ENCODE assay signal across 10 cellular contexts in genomic region chrX:37504991-37505390, GRCh38.
"Had no signal": no experiment of that assay in that cellular context is flagged by ENCODE, and none has a peak within 500 bp of the region (broad histone marks: within the 10 kb centered on the region; RNA-seq: fewer than 3 reads in every experiment).

No MANE protein-coding gene starts in this region.

- H3K27ac Mint-ChIP-seq: GM23338, H9, HFFc6 had no signal

- DNase-seq: GM23248, GOT3, H9, HCEC 1CT, HFFc6 had no signal

- H3K4me3 Mint-ChIP-seq: GM23338, H9, HFFc6 had no signal

- FAIRE-seq: H1, H54 had no signal

- H3K9me3 ChIP-seq: HAP-1 had no signal

- H3K4me3 ChIP-seq: GM23248, GM23338, HAP-1 had no signal

- H3K4me1 ChIP-seq: HAP-1 had no signal

- H3K9me3 Mint-ChIP-seq: HFFc6 had no signal

- ATAC-seq: GM23338, HCT116 had no signal

- H3K27ac ChIP-seq: GM23248 had no signal

- H3K36me3 ChIP-seq: HAP-1 had no signal

- H3K9ac ChIP-seq: GM23248 had no signal
